In the genomic region with DNA sequence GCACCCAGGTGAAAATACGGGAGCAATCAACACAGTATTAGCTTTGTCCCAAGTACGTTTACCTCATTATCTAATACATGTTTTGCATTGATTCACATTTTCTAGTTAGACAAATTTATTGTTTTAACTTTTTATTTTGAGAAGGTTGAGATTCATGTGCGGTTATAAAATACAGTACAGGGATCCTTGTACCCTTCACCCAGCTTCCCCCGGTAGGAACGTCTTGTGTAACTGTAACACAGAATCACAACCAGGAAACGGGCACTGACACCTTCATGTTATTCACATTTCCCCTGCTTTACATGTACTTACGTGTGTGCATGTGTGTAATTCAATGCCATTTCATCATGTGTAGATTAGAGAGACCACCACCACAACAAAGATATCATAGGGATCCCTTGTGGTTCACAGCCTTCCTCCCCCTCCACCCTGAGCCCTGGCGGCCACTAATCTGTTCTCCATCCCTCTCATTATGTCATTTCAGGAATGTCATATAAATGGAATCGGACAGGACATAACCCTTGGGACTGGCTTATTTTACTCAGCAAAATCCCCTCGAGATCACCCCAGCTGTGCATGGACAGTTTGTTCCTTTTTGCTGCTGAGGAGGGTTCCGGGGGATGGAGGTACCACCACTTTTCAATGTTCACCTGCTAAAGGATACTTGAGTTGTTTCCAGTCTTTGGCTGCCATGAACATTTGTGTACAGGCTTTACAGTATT, we compare ENCODE assay signal across 26 cellular contexts. TPM values are rescaled to one million over a fixed set of nuclear protein-coding genes. Genes with fewer than 3 reads are reported as not detected.
"Had no signal": no experiment of that assay in that cellular context is flagged by ENCODE, and none has a peak within 500 bp of the region (broad histone marks: within the 10 kb centered on the region; RNA-seq: fewer than 3 reads in every experiment).

No MANE protein-coding gene starts in this region.

- H3K9me3 Mint-ChIP-seq: activated naive CD8-positive, alpha-beta T cell treated with anti-CD3 and anti-CD28 coated beads for 36 hours had no signal

- H3K4me3 Mint-ChIP-seq: activated CD4-positive, alpha-beta memory T cell treated with anti-CD3 and anti-CD28 coated beads for 36 hours; activated naive CD8-positive, alpha-beta T cell treated with anti-CD3 and anti-CD28 coated beads for 36 hours; activated T-cell treated with anti-CD3 and anti-CD28 coated beads, Interleukin-2, amount 50 U/mL, for 4 hours; T-helper 17 cell; WTC11 had no signal

- H3K27me3 ChIP-seq: brain microvascular endothelial cell, cardiac muscle cell had no signal

- ATAC-seq: T-helper 17 cell, WTC11 had no signal

- H3K27ac Mint-ChIP-seq: activated CD4-positive, alpha-beta memory T cell treated with anti-CD3 and anti-CD28 coated beads for 36 hours; activated naive CD8-positive, alpha-beta T cell treated with anti-CD3 and anti-CD28 coated beads for 36 hours; T-helper 17 cell; WTC11 had no signal

- DNase-seq: activated CD4-positive, alpha-beta memory T cell treated with anti-CD3 and anti-CD28 coated beads for 36 hours; activated CD4-positive, alpha-beta T cell treated with anti-CD3 and anti-CD28 coated beads for 48 hours; activated CD4-positive, CD25-positive, alpha-beta regulatory T cell treated with anti-CD3 and anti-CD28 coated beads, Interleukin-2, amount 50 U/mL, for 72 hours; activated CD8-positive, alpha-beta memory T cell treated with anti-CD3 and anti-CD28 coated beads for 24 hours; activated effector memory CD4-positive, alpha-beta T cell treated with anti-CD3 and anti-CD28 coated beads, Interleukin-2, amount 50 U/mL, for 16 hours; activated naive CD4-positive, alpha-beta T cell treated with Interleukin-2 at 50 U/mL for 16 hours; activated naive CD8-positive, alpha-beta T cell treated with anti-CD3 and anti-CD28 coated beads for 36 hours; activated T-cell treated with anti-CD3 and anti-CD28 coated beads, Interleukin-2, amount 50 U/mL, for 4 hours; brain microvascular endothelial cell; IMR-90; KBM-7; NCI-H1048; NCI-H1417 treated with DMSO at 0.1 percent for 48 hours; NCI-H1694 treated with DMSO at 0.1 percent for 48 hours; NCI-H2029 treated with DMSO at 0.1 percent for 48 hours; NCI-H345; NCI-H510A treated with DMSO at 0.1 percent for 48 hours; NCI-H69; NK-92 treated with Interleukin-12 subunit alpha and Interleukin-12 subunit beta, amount 100 ng/mL, for 24 hours; OCI-M1; SIG-M5; T-helper 17 cell; T-helper 9 cell had no signal

- H3K4me1 Mint-ChIP-seq: WTC11 had no signal

- H3K27me3 Mint-ChIP-seq: activated CD4-positive, alpha-beta memory T cell treated with anti-CD3 and anti-CD28 coated beads for 36 hours; activated naive CD8-positive, alpha-beta T cell treated with anti-CD3 and anti-CD28 coated beads for 36 hours; T-helper 17 cell had no signal

- H3K27ac ChIP-seq: brain microvascular endothelial cell, cardiac muscle cell had no signal

- H3K36me3 Mint-ChIP-seq: activated CD4-positive, alpha-beta memory T cell treated with anti-CD3 and anti-CD28 coated beads for 36 hours; activated naive CD8-positive, alpha-beta T cell treated with anti-CD3 and anti-CD28 coated beads for 36 hours; WTC11 had no signal

- H3K36me3 ChIP-seq: brain microvascular endothelial cell, cardiac muscle cell had no signal

- H3K4me3 ChIP-seq: cardiac muscle cell had no signal

RNA-seq across cellular contexts. Expression of gene C10orf71, which starts 46.5 kb away (rescaled TPM):
- total RNA-seq: activated CD4-positive, alpha-beta memory T cell treated with anti-CD3 and anti-CD28 coated beads for 36 hours; activated naive CD8-positive, alpha-beta T cell treated with anti-CD3 and anti-CD28 coated beads for 36 hours; activated T-cell treated with anti-CD3 and anti-CD28 coated beads, Interleukin-2, amount 50 U/mL, for 4 hours; IMR-90; M059J; T-helper 17 cell; WTC11 had no signal
